Comparison of ENCODE assay signal across 13 cellular contexts in genomic region chr21:43731891-43732711, GRCh38. TPM values are rescaled to one million over a fixed set of nuclear protein-coding genes. Genes with fewer than 3 reads are reported as not detected.
DNase-seq lines count a peak whose midpoint lies in the region; ATAC-seq, FAIRE-seq and TF ChIP-seq lines count a peak whose summit lies in the region.
"Had no signal": no experiment of that assay in that cellular context is flagged by ENCODE, and none has a peak within 500 bp of the region (broad histone marks: within the 10 kb centered on the region; RNA-seq: fewer than 3 reads in every experiment).

No MANE protein-coding gene starts in this region.

- no peak for TF ChIP-seq CTCF in A549 (IDR thresholded peaks at IDR 0.05)
- no peak for TF ChIP-seq CTCF in dorsolateral prefrontal cortex (IDR thresholded peaks at IDR 0.05 in 54 of 56, conservative IDR thresholded peaks at IDR 0.05 in 2 of 56; ENCODE audit: low read depth in 1 of 56, partially characterized antibody in 56 of 56)
- TF ChIP-seq CTCF in neural crest cell (conservative IDR thresholded peaks at IDR 0.05) = no peak

- H3K27ac ChIP-seq in A549 (peak overlapping the region; percentile 47 to 99), dorsolateral prefrontal cortex (peak overlapping the region; percentile 42 to 99 (median 86))
- H3K27ac ChIP-seq: brain microvascular endothelial cell had no signal

- peaks cover 28% of the 10 kb centered on the region for H3K4me1 Mint-ChIP-seq in neural crest cell
- H3K4me1 Mint-ChIP-seq in stimulated activated memory B cell treated with anti-CD40 and anti-IgM and Interleukin-4, amounts not matched to agents 10 μg/mL and 1 μg/mL and 100 μg/mL, for 72 hours = peaks cover 44% of the 10 kb centered on the region

- peaks cover 92% of the 10 kb centered on the region for H3K4me1 ChIP-seq in A549

- H3K4me2 ChIP-seq in A549 = peak overlapping the region; percentile 93

- no peak for FAIRE-seq in A549 (lab: Jason Lieb, UNC)

- no peak for TF ChIP-seq POLR2A in A549 (IDR thresholded peaks at IDR 0.05; ENCODE audit: low read length)

- H3K27me3 Mint-ChIP-seq in neural crest cell (ENCODE audit: low read depth) = no peaks in the 10 kb centered on the region
- no peaks in the 10 kb centered on the region for H3K27me3 Mint-ChIP-seq in stimulated activated memory B cell treated with anti-CD40 and anti-IgM and Interleukin-4, amounts not matched to agents 10 μg/mL and 1 μg/mL and 100 μg/mL, for 72 hours
- H3K27me3 Mint-ChIP-seq: progenitor cell of endocrine pancreas had no signal

- H3K4me3 Mint-ChIP-seq in neural crest cell = peak overlapping the region; percentile 2
- H3K4me3 Mint-ChIP-seq in stimulated activated memory B cell treated with anti-CD40 and anti-IgM and Interleukin-4, amounts not matched to agents 10 μg/mL and 1 μg/mL and 100 μg/mL, for 72 hours = no peak overlapping the region

- no peak for DNase-seq in A549 (ENCODE audit: low read depth in 1 of 2, low spot score in 1 of 2)
- DNase-seq in NCI-H2171 treated with DMSO at 0.1 percent for 48 hours (lab: John Stamatoyannopoulos, UW) = peak; percentile 73
- DNase-seq in dorsolateral prefrontal cortex = peak in 5 of 10 donors; percentile 39 to 61 (median 50)
- no peak for DNase-seq in neural crest cell (ENCODE audit: low read depth, low spot score)
- no peak for DNase-seq in T1000 (lab: John Stamatoyannopoulos, UW)
- DNase-seq: activated CD4-positive, alpha-beta T cell treated with anti-CD3 and anti-CD28 coated beads, Interleukin-2, amount 50 U/mL, for 4 hours; AML-193; brain microvascular endothelial cell; PC-3 had no signal

- no peak for TF ChIP-seq EP300 in A549 (IDR thresholded peaks at IDR 0.05)

- H3K9me3 ChIP-seq in A549 = no peaks in the 10 kb centered on the region

- WGBS in A549 (ENCODE audit: missing lambda C conversion rate) = 77% methylated on average over 22 of the region's 23 CpGs

- H3K27ac Mint-ChIP-seq in neural crest cell (ENCODE audit: unreplicated experiment) = peak overlapping the region; percentile 43
- H3K27ac Mint-ChIP-seq in stimulated activated memory B cell treated with anti-CD40 and anti-IgM and Interleukin-4, amounts not matched to agents 10 μg/mL and 1 μg/mL and 100 μg/mL, for 72 hours = no peak overlapping the region
- H3K27ac Mint-ChIP-seq: progenitor cell of endocrine pancreas had no signal

- intact Hi-C loops in dorsolateral prefrontal cortex (cut with DNase I) = loop anchor here in 1 of 2 donors (5.0 kb wide), 1 partner anchor 45 kb away; the partner anchor contains the start of gene CSTB

- no peaks in the 10 kb centered on the region for H3K9me3 Mint-ChIP-seq in neural crest cell
- H3K9me3 Mint-ChIP-seq in stimulated activated memory B cell treated with anti-CD40 and anti-IgM and Interleukin-4, amounts not matched to agents 10 μg/mL and 1 μg/mL and 100 μg/mL, for 72 hours = no peaks in the 10 kb centered on the region

- no peaks in the 10 kb centered on the region for H3K36me3 Mint-ChIP-seq in neural crest cell (ENCODE audit: low read depth)
- H3K36me3 Mint-ChIP-seq in stimulated activated memory B cell treated with anti-CD40 and anti-IgM and Interleukin-4, amounts not matched to agents 10 μg/mL and 1 μg/mL and 100 μg/mL, for 72 hours = peaks cover 18% of the 10 kb centered on the region

- CTCF ChIA-PET in A549 (lab: Yijun Ruan, JAX) = no interaction called here

- TF ChIP-seq RAD21 in A549 (conservative IDR thresholded peaks at IDR 0.05 in 1 of 2, IDR thresholded peaks at IDR 0.05 in 1 of 2) = no peak

- ATAC-seq in A549 = no peak
- no peak for ATAC-seq in HG03469 (IDR thresholded peaks at IDR 0.05; ENCODE audit: unreplicated experiment)
- ATAC-seq in stimulated activated memory B cell treated with anti-CD40 and anti-IgM and Interleukin-4, amounts not matched to agents 10 μg/mL and 1 μg/mL and 100 μg/mL, for 72 hours = no peak
- no peak for ATAC-seq in GM21786 (IDR thresholded peaks at IDR 0.05; ENCODE audit: unreplicated experiment)
- ATAC-seq: PC-3 had no signal

- H3K27me3 ChIP-seq in dorsolateral prefrontal cortex = no peaks in the 10 kb centered on the region
- H3K27me3 ChIP-seq: brain microvascular endothelial cell had no signal

- H3K4me3 ChIP-seq in A549 (no peak overlapping the region), dorsolateral prefrontal cortex (peak overlapping the region in 40 of 59 donors; percentile 1 to 52 (median 30))

- POLR2A ChIA-PET in A549 (lab: Yijun Ruan, JAX) = no interaction called here

TF ChIP-seq in A549, 52 proteins besides CTCF, POLR2A, EP300 and RAD21:
- no peak for TF ChIP-seq ATOH8 (CRISPR knock-in tag; IDR thresholded peaks at IDR 0.05; ENCODE audit: low read depth)
- no peak for TF ChIP-seq CBX8 (IDR thresholded peaks at IDR 0.05)
- no peak for TF ChIP-seq FOSL2 (IDR thresholded peaks at IDR 0.05)
- TF ChIP-seq FOSL2 (CRISPR knock-in tag; IDR thresholded peaks at IDR 0.05) = no peak
- TF ChIP-seq RCOR1 (IDR thresholded peaks at IDR 0.05; ENCODE audit: low read depth, low read length) = no peak
- TF ChIP-seq NPAS2 (CRISPR knock-in tag; IDR thresholded peaks at IDR 0.05; ENCODE audit: borderline replicate concordance) = no peak

RNA-seq across cellular contexts. Expression of gene PDXK, which starts 13.2 kb away (rescaled TPM):
- polyA plus RNA-seq in A549 (2011; rRNA removed) = 252 and 292 TPM in 2 replicates
- 331 and 370 TPM in 2 replicates for polyA plus RNA-seq in A549 (2012; cell fraction: cytosol; rRNA removed)
- polyA plus RNA-seq in A549 (2012; cell fraction: nucleus; rRNA removed) = 322 and 326 TPM in 2 replicates
- 189 to 220 TPM (median 214 TPM) in 3 replicates for polyA plus RNA-seq in A549 (2017; fragmentation: RNase III; extraction: RNeasy Plus Mini Kit Qiagen cat#74134 plus additional on column Dnase treatment)
- polyA minus RNA-seq in A549 (2011; rRNA and poly(A)+ RNA removed) = 336 and 363 TPM in 2 replicates
- total RNA-seq in dorsolateral prefrontal cortex = 100 to 1,000 TPM; 169 to 469 (median 338) TPM
- 59.3 and 67.3 TPM in 2 replicates for total RNA-seq in neural crest cell

RNA-seq across cellular contexts. Expression of gene CSTB, which starts 44.0 kb away (rescaled TPM):
- 42.9 and 51.5 TPM in 2 replicates for polyA plus RNA-seq in A549 (2011; rRNA removed)
- 90.6 and 103 TPM in 2 replicates for polyA plus RNA-seq in A549 (2012; cell fraction: cytosol; rRNA removed)
- polyA plus RNA-seq in A549 (2012; cell fraction: nucleus; rRNA removed) = 29.1 and 41.0 TPM in 2 replicates
- 94.1 to 102 TPM (median 101 TPM) in 3 replicates for polyA plus RNA-seq in A549 (2017; fragmentation: RNase III; extraction: RNeasy Plus Mini Kit Qiagen cat#74134 plus additional on column Dnase treatment)
- 16.5 and 23.7 TPM in 2 replicates for polyA minus RNA-seq in A549 (2011; rRNA and poly(A)+ RNA removed)
- 10 to 100 TPM; 21.2 to 46.5 (median 30.9) TPM for total RNA-seq in dorsolateral prefrontal cortex
- total RNA-seq in neural crest cell = 37.1 and 40.9 TPM in 2 replicates

RNA-seq across cellular contexts. Expression of gene RRP1, which starts 57.3 kb away (rescaled TPM):
- polyA plus RNA-seq in A549 (2011; rRNA removed) (15.4 and 16.8 TPM in 2 replicates), A549 (2017; fragmentation: RNase III; extraction: RNeasy Plus Mini Kit Qiagen cat#74134 plus additional on column Dnase treatment) (26.3 to 29.5 TPM (median 28.2 TPM) in 3 replicates)
- 21.1 and 22.1 TPM in 2 replicates for polyA plus RNA-seq in A549 (2012; cell fraction: cytosol; rRNA removed)
- 36.0 and 38.9 TPM in 2 replicates for polyA plus RNA-seq in A549 (2012; cell fraction: nucleus; rRNA removed)
- 14.5 and 16.5 TPM in 2 replicates for polyA minus RNA-seq in A549 (2011; rRNA and poly(A)+ RNA removed)
- total RNA-seq in dorsolateral prefrontal cortex (10 to 100 TPM; 22.5 to 48.3 (median 31.5) TPM), neural crest cell (49.0 and 49.4 TPM in 2 replicates)
